Comparison of ENCODE assay signal across 12 cellular contexts in the genomic region with DNA sequence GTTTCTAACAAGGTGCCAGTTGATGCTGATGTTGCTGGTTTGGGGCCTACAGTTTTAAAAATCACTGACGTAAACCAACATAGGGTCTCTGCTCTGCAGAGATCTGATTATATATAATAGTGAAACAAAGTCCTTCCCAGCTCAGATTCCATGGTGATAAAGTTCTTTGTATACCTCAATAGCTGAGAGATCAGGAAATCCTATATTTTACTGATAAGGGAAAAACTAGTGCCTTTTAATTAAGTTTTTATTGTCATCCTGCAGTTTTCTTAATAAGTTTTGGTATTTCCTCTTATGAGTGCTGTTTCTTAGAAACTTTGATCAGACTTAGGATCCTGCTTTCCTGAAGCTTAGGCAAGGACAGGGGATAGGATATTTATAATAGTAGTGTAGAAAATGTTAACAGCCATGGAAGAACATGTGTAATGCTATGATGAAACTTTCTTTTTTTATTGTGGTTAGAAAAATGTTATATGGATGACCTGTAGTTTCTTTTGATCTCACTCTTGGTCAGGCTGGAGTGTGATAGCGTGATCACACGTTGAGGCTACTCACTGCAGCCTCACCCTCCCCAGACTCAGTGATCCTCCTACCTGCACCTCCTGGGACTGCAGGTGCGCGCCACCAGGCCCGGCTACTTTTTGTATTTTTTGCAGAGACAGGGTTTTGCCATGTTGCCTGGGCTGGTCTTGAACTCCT. TPM values are rescaled to one million over a fixed set of nuclear protein-coding genes. Genes with fewer than 3 reads are reported as not detected.
DNase-seq lines count a peak whose midpoint lies in the region; ATAC-seq and TF ChIP-seq lines count a peak whose summit lies in the region.
"Had no signal": no experiment of that assay in that cellular context is flagged by ENCODE, and none has a peak within 500 bp of the region (broad histone marks: within the 10 kb centered on the region; RNA-seq: fewer than 3 reads in every experiment).

No MANE protein-coding gene starts in this region.

- POLR2A ChIA-PET in activated CD4-positive, alpha-beta T cell treated with anti-CD3 and anti-CD28 coated beads, Interleukin-2, amount 10 ng/mL, durations not matched to agents 7 days and 5 days (lab: Charles Lee): no interaction called here
- POLR2A ChIA-PET in GM10248 (lab: Yijun Ruan, JAX): interaction anchor here (0.7 kb wide), 1 partner anchor 36 kb away, joined by 7 read pairs; no protein-coding TSS in a partner anchor

- no peak overlapping the region for H3K27ac Mint-ChIP-seq in activated CD4-positive, alpha-beta T cell treated with anti-CD3 and anti-CD28 coated beads, Interleukin-2, amount 10 ng/mL, durations not matched to agents 7 days and 5 days
- H3K27ac Mint-ChIP-seq in IgD-negative memory B cell: peak overlapping the region; percentile 6 to 74 (median 50)

- peak; percentile 53 for TF ChIP-seq CTCF in brain microvascular endothelial cell (IDR thresholded peaks at IDR 0.05; ENCODE audit: low read depth, low read length, missing control alignments)
- peak; percentile 12 for TF ChIP-seq CTCF in osteoblast (IDR thresholded peaks at IDR 0.05; ENCODE audit: extremely low read depth, low read depth, low read length)
- TF ChIP-seq CTCF in GM10248 (IDR thresholded peaks at IDR 0.05; ENCODE audit: control extremely low read depth, extremely low read depth, low read depth, missing control alignments): no peak

- no peak overlapping the region for H3K4me2 ChIP-seq in osteoblast (ENCODE audit: insufficient read depth, low read length)

- CTCF ChIA-PET in activated CD4-positive, alpha-beta T cell treated with anti-CD3 and anti-CD28 coated beads, Interleukin-2, amount 10 ng/mL, durations not matched to agents 7 days and 5 days (lab: Charles Lee): interaction anchor here (0.7 to 1.4 kb wide), 6 partner anchors 9 to 965 kb away, joined by 3 to 7 read pairs (median 4); no protein-coding TSS in a partner anchor
- CTCF ChIA-PET in GM10248 (lab: Yijun Ruan, JAX): interaction anchor here (0.6 to 3.0 kb wide), 10 partner anchors 8 to 78 kb away, joined by 3 to 8 read pairs (median 4); partner anchors contain the start of genes CAPRIN1 and NAT10

- H3K27me3 ChIP-seq in brain microvascular endothelial cell (replicated peaks) (no peaks in the 10 kb centered on the region), osteoblast (ENCODE audit: insufficient read depth, low read length) (no peaks in the 10 kb centered on the region)
- H3K27me3 ChIP-seq: SJSA1 had no signal

- peaks cover 12% of the 10 kb centered on the region for H3K36me3 ChIP-seq in brain microvascular endothelial cell (replicated peaks)
- H3K36me3 ChIP-seq in osteoblast (ENCODE audit: insufficient read depth, low read length): peaks cover 34% of the 10 kb centered on the region

- peaks cover 79% of the 10 kb centered on the region for H4K20me1 ChIP-seq in osteoblast (ENCODE audit: insufficient read depth, low read length)

- H3K27ac ChIP-seq in brain microvascular endothelial cell (no peak overlapping the region), osteoblast (ENCODE audit: low read depth, low read length) (peak overlapping the region; percentile 53)
- H3K27ac ChIP-seq: HL-60, SJSA1 had no signal

- H3K79me2 ChIP-seq in osteoblast (ENCODE audit: insufficient read depth, low read length): peaks cover 99% of the 10 kb centered on the region

- peak; percentile 9 to 18 for DNase-seq in activated CD4-positive, alpha-beta T cell treated with anti-CD3 and anti-CD28 coated beads, Interleukin-2, amount 50 U/mL, for 48 hours
- DNase-seq in activated CD4-positive, alpha-beta T cell treated with anti-CD3 and anti-CD28 coated beads, Interleukin-2, amount 10 ng/mL, durations not matched to agents 7 days and 5 days: no peak
- no peak for DNase-seq in brain microvascular endothelial cell
- peak; percentile 56 for DNase-seq in osteoblast (ENCODE audit: insufficient read length, low spot score, missing footprints)
- no peak for DNase-seq in GM10248 (ENCODE audit: extremely low spot score)
- DNase-seq in NCI-H82 treated with DMSO at 0.1 percent for 48 hours (lab: John Stamatoyannopoulos, UW; ENCODE audit: unreplicated experiment): no peak
- DNase-seq: islet precursor cell, NCI-H2171 had no signal

- no peak overlapping the region for H2AFZ ChIP-seq in osteoblast (ENCODE audit: low read length)

- H3K4me1 ChIP-seq in osteoblast (ENCODE audit: insufficient read depth, low read length): peaks cover 17% of the 10 kb centered on the region

- no peaks in the 10 kb centered on the region for H3K27me3 Mint-ChIP-seq in activated CD4-positive, alpha-beta T cell treated with anti-CD3 and anti-CD28 coated beads, Interleukin-2, amount 10 ng/mL, durations not matched to agents 7 days and 5 days
- no peaks in the 10 kb centered on the region for H3K27me3 Mint-ChIP-seq in IgD-negative memory B cell

- peaks cover 52% of the 10 kb centered on the region for H3K4me1 Mint-ChIP-seq in activated CD4-positive, alpha-beta T cell treated with anti-CD3 and anti-CD28 coated beads, Interleukin-2, amount 10 ng/mL, durations not matched to agents 7 days and 5 days
- H3K4me1 Mint-ChIP-seq in IgD-negative memory B cell: peaks cover 44 to 50% (median 48%) of the 10 kb centered on the region in 3 donors

- no peak overlapping the region for H3K4me3 Mint-ChIP-seq in activated CD4-positive, alpha-beta T cell treated with anti-CD3 and anti-CD28 coated beads, Interleukin-2, amount 10 ng/mL, durations not matched to agents 7 days and 5 days
- peak overlapping the region in 2 of 4 donors; percentile 17 to 72 for H3K4me3 Mint-ChIP-seq in IgD-negative memory B cell

- H3K9me3 ChIP-seq in osteoblast (ENCODE audit: low read depth, low read length): no peaks in the 10 kb centered on the region
- H3K9me3 ChIP-seq: SJSA1 had no signal

- no peaks in the 10 kb centered on the region for H3K9me3 Mint-ChIP-seq in activated CD4-positive, alpha-beta T cell treated with anti-CD3 and anti-CD28 coated beads, Interleukin-2, amount 10 ng/mL, durations not matched to agents 7 days and 5 days
- H3K9me3 Mint-ChIP-seq in IgD-negative memory B cell: no peaks in the 10 kb centered on the region

- in situ Hi-C loops in brain microvascular endothelial cell (cut with HindIII; ENCODE audit: low pct_ligation_motif_present, low sequenced_read_pairs): no loop called here

- no peak for ATAC-seq in HG02642 (IDR thresholded peaks at IDR 0.05; ENCODE audit: poor library complexity, unreplicated experiment)

- no peak overlapping the region for H3K4me3 ChIP-seq in brain microvascular endothelial cell (ENCODE audit: low read depth, low read length)
- no peak overlapping the region for H3K4me3 ChIP-seq in osteoblast (ENCODE audit: insufficient read depth, low read length)
- H3K4me3 ChIP-seq: SJSA1 had no signal

- H3K36me3 Mint-ChIP-seq in activated CD4-positive, alpha-beta T cell treated with anti-CD3 and anti-CD28 coated beads, Interleukin-2, amount 10 ng/mL, durations not matched to agents 7 days and 5 days (ENCODE audit: low read depth): peaks cover 38% of the 10 kb centered on the region
- H3K36me3 Mint-ChIP-seq in IgD-negative memory B cell: no peaks in the 10 kb centered on the region

RNA-seq across cellular contexts. Expression of gene CAPRIN1, which starts 14.1 kb away (rescaled TPM):
- 100 to 1,000 TPM; 202 to 221 TPM for total RNA-seq in activated CD4-positive, alpha-beta T cell treated with anti-CD3 and anti-CD28 coated beads, Interleukin-2, amount 10 ng/mL, durations not matched to agents 7 days and 5 days
- polyA plus RNA-seq in IgD-negative memory B cell: 63.5 TPM
- total RNA-seq in osteoblast: 225 and 235 TPM in 2 replicates

RNA-seq across cellular contexts. Expression of gene NAT10, which starts 39.8 kb away (rescaled TPM):
- total RNA-seq in activated CD4-positive, alpha-beta T cell treated with anti-CD3 and anti-CD28 coated beads, Interleukin-2, amount 10 ng/mL, durations not matched to agents 7 days and 5 days: 10 to 100 TPM; 73.4 to 82.2 TPM
- 35.7 TPM for polyA plus RNA-seq in IgD-negative memory B cell
- total RNA-seq in osteoblast: 19.4 and 20.6 TPM in 2 replicates

Comparison
In these comparisons a context has a peak if more than half of its experiments do, and no peak if none do; other contexts are left out.
1. DNase-seq: peak in activated CD4-positive, alpha-beta T cell treated with anti-CD3 and anti-CD28 coated beads, Interleukin-2, amount 50 U/mL, for 48 hours (2 of 2) and osteoblast (single experiment); none in activated CD4-positive, alpha-beta T cell treated with anti-CD3 and anti-CD28 coated beads, Interleukin-2, amount 10 ng/mL, durations not matched to agents 7 days and 5 days (single experiment), brain microvascular endothelial cell (single experiment), GM10248 (single experiment) and NCI-H82 treated with DMSO at 0.1 percent for 48 hours (single experiment).